ENCODE assay signal across 11 cellular contexts in the genomic region with DNA sequence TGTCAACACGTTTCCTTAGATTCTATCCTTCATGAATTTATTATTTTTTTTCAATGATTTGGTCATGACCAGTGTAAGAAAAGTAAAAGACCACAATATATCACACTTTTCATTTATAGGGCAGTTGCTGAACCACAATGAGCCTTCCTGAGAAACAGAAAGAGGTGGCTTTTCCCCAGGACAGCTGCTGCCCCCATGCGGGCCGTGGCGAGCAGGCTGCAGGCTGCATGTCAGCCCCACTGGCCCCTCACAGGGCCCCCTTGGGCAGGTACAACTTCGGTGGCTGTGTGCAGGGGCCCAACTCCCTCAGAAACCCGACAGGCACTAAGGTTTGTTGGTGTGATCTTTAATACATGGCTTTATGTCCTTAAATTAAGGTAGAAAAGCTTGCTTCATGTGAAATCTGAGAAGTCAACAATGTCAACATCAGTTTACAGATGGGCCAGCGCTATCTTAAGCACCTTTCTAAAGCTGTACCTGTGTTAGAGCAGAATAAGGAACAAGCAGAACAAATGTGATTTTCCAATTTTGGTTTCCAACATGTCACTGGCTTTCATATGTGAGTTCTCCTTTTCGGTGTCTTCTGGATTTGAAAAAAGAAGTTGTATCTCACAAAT. TPM values are rescaled to one million over a fixed set of nuclear protein-coding genes. Genes with fewer than 3 reads are reported as not detected.
DNase-seq lines count a peak whose midpoint lies in the region; ATAC-seq and TF ChIP-seq lines count a peak whose summit lies in the region.
"Had no signal": no experiment of that assay in that cellular context is flagged by ENCODE, and none has a peak within 500 bp of the region (broad histone marks: within the 10 kb centered on the region; RNA-seq: fewer than 3 reads in every experiment).

No MANE protein-coding gene starts in this region.

- no peaks in the 10 kb centered on the region for H3K4me1 ChIP-seq in aorta (ENCODE audit: control insufficient read depth in 1 of 2, insufficient read depth in 2 of 2, low read length in 2 of 2)

- peak; percentile 66 for TF ChIP-seq CTCF in AG09309 (IDR thresholded peaks at IDR 0.05; ENCODE audit: control insufficient read depth, insufficient read depth, low read depth, low read length, missing control alignments)

- H3K4me3 ChIP-seq in AG09309 (ENCODE audit: control insufficient read depth, low read depth, low read length) (no peak overlapping the region), H7 (ENCODE audit: insufficient read depth, low read depth, low read length) (no peak overlapping the region), aorta (ENCODE audit: low read length in 2 of 2) (no peak overlapping the region)
- H3K4me3 ChIP-seq: GM23248 had no signal

- H3K9me3 ChIP-seq in aorta (ENCODE audit: control insufficient read depth, low read length), result no peaks in the 10 kb centered on the region

- H3K36me3 ChIP-seq in H7 (replicated peaks; ENCODE audit: control insufficient read depth, insufficient read depth, low read length) (no peaks in the 10 kb centered on the region), aorta (ENCODE audit: control insufficient read depth in 1 of 2, insufficient read depth in 2 of 2, low read length in 1 of 2) (peaks cover 0 to 3% of the 10 kb centered on the region in 2 donors)

- WGBS in aorta, 2 donors, result 73 to 83% methylated on average over 8 of the region's 8 CpGs

- H3K27ac ChIP-seq in aorta (ENCODE audit: low read depth in 1 of 2, low read length in 2 of 2), result no peak overlapping the region
- H3K27ac ChIP-seq: GM23248 had no signal

- DNase-seq in AG09309 (ENCODE audit: low read depth) (no peak), H7 (peak; percentile 91), astrocyte of the hippocampus (ENCODE audit: low read depth, low spot score) (peak; percentile 42), iPS-NIHi7 (ENCODE audit: extremely low spot score) (peak; percentile 81), NCI-H526 treated with DMSO at 0.1 percent for 48 hours (lab: John Stamatoyannopoulos, UW) (no peak), aorta (no peak)
- DNase-seq in stimulated activated naive CD4-positive, alpha-beta T cell treated with Interleukin-2 at 50 U/mL for 16 hours (lab: John Stamatoyannopoulos, UW), result no peak
- DNase-seq: activated CD4-positive, alpha-beta T cell treated with anti-CD3 and anti-CD28 coated beads for 48 hours; CD8-positive, alpha-beta T cell; GM23248 had no signal

- intact Hi-C loops in aorta (cut with DNase I), result no loop called here

- H3K27me3 ChIP-seq in H7 (ENCODE audit: control insufficient read depth, insufficient read depth, low read length), result no peaks in the 10 kb centered on the region
- no peaks in the 10 kb centered on the region for H3K27me3 ChIP-seq in aorta (ENCODE audit: control insufficient read depth in 1 of 2, insufficient read depth in 2 of 2, low read length in 1 of 2)

- ATAC-seq in aorta (ENCODE audit: low FRiP score), result no peak
- no peak for ATAC-seq in GM21381 (IDR thresholded peaks at IDR 0.05; ENCODE audit: unreplicated experiment)
- ATAC-seq: CD8-positive, alpha-beta T cell had no signal

RNA-seq across cellular contexts. Expression of gene BEND7, which starts 10.6 kb away (rescaled TPM):
- total RNA-seq in H7 (2014; rRNA removed; shearing (Covaris generic)), result 2.7 and 6.8 TPM in 2 replicates
- total RNA-seq in aorta, result 10 to 100 TPM; 24.0 to 28.0 TPM
- 10 to 100 TPM in 1 of 2 donors, 1 to 10 TPM in 1; 5.3 to 38.2 TPM for polyA plus RNA-seq in aorta
- total RNA-seq: CD8-positive, alpha-beta T cell had no signal

Comparison
In these comparisons a context has a peak if more than half of its experiments do, and no peak if none do; other contexts are left out.
1. DNase-seq: peak in H7 (single experiment), astrocyte of the hippocampus (single experiment) and iPS-NIHi7 (single experiment); none in AG09309 (single experiment), NCI-H526 treated with DMSO at 0.1 percent for 48 hours (single experiment), stimulated activated naive CD4-positive, alpha-beta T cell treated with Interleukin-2 at 50 U/mL for 16 hours (single experiment) and aorta (0 of 2).